In genomic region chrX:51215266-51215665, GRCh38 we compare ENCODE assay signal across 30 cellular contexts.
DNase-seq lines count a peak whose midpoint lies in the region; ATAC-seq, FAIRE-seq and TF ChIP-seq lines count a peak whose summit lies in the region.
"Had no signal": no experiment of that assay in that cellular context is flagged by ENCODE, and none has a peak within 500 bp of the region (broad histone marks: within the 10 kb centered on the region; RNA-seq: fewer than 3 reads in every experiment).

No MANE protein-coding gene starts in this region.

- H3K4me3 Mint-ChIP-seq in neural progenitor cell (no peak overlapping the region), HFFc6 (no peak overlapping the region)
- H3K4me3 Mint-ChIP-seq: T-helper 2 cell treated with Interferon-gamma antibody and Interleukin-4, amounts not matched to agents 5 μg/mL and 100 μg/mL, for 36 hours had no signal

- H3K27ac ChIP-seq in DND-41 (ENCODE audit: low read length) (no peak overlapping the region), K562 (ENCODE audit: extremely low read depth, low read depth, low read length) (no peak overlapping the region), neural progenitor cell (no peak overlapping the region), left ventricle myocardium inferior (replicated peaks) (no peak overlapping the region)
- H3K27ac ChIP-seq: Peyer's patch, SJSA1, stomach, transverse colon had no signal

- H3K4me3 ChIP-seq in DND-41 (ENCODE audit: low read depth in 1 of 2, low read length in 2 of 2) = no peak overlapping the region
- H3K4me3 ChIP-seq in K562 = no peak overlapping the region
- no peak overlapping the region for H3K4me3 ChIP-seq in neural progenitor cell
- H3K4me3 ChIP-seq in left ventricle myocardium inferior = no peak overlapping the region
- H3K4me3 ChIP-seq: Peyer's patch, SJSA1, stomach, transverse colon had no signal

- POLR2A ChIA-PET in K562 (lab: Yijun Ruan, JAX) = no interaction called here

- TF ChIP-seq CTCF in DND-41 (IDR thresholded peaks at IDR 0.05; ENCODE audit: borderline replicate concordance, extremely low read depth, low read length, poor library complexity, severe bottlenecking) (peak; percentile 9), K562 (IDR thresholded peaks at IDR 0.05 in 2 of 3, conservative IDR thresholded peaks at IDR 0.05 in 1 of 3; ENCODE audit: insufficient read depth in 2 of 3, low read depth in 1 of 3, low read length in 3 of 3) (0 out of 6 replicates have a peak, but pooled peaks of 2 of the 3 experiments have one; percentile 9 to 17), neural progenitor cell (IDR thresholded peaks at IDR 0.05) (peak; percentile 44), left ventricle myocardium inferior (IDR thresholded peaks at IDR 0.05; ENCODE audit: borderline replicate concordance) (no peak), HFFc6 (IDR thresholded peaks at IDR 0.05) (no peak)

- H3K9ac ChIP-seq in DND-41 (ENCODE audit: low read depth, low read length) (no peak overlapping the region), K562 (ENCODE audit: insufficient read depth in 1 of 2, low read depth in 2 of 2, low read length in 2 of 2) (no peak overlapping the region), neural progenitor cell (no peak overlapping the region)

- H3K79me2 ChIP-seq in DND-41 (ENCODE audit: insufficient read depth, low read length) (no peaks in the 10 kb centered on the region), K562 (ENCODE audit: control insufficient read depth, insufficient read depth, low read length) (no peaks in the 10 kb centered on the region), neural progenitor cell (ENCODE audit: low read depth) (no peaks in the 10 kb centered on the region)

- no peaks in the 10 kb centered on the region for H3K27me3 ChIP-seq in DND-41 (ENCODE audit: insufficient read depth, low read length, poor library complexity)
- H3K27me3 ChIP-seq in K562 (ENCODE audit: control insufficient read depth in 2 of 2, insufficient read depth in 2 of 2, low read length in 2 of 2) = no peaks in the 10 kb centered on the region
- H3K27me3 ChIP-seq in neural progenitor cell = no peaks in the 10 kb centered on the region
- no peaks in the 10 kb centered on the region for H3K27me3 ChIP-seq in left ventricle myocardium inferior (ENCODE audit: low read depth)
- H3K27me3 ChIP-seq: Peyer's patch, SJSA1, stomach, transverse colon had no signal

- H3F3A ChIP-seq in neural progenitor cell (ENCODE audit: low read depth) = no peaks in the 10 kb centered on the region

- no peaks in the 10 kb centered on the region for H3K4me1 Mint-ChIP-seq in neural progenitor cell
- no peaks in the 10 kb centered on the region for H3K4me1 Mint-ChIP-seq in HFFc6 (ENCODE audit: low read depth)

- H3K9me1 ChIP-seq in K562 (ENCODE audit: control insufficient read depth, insufficient read depth, low read length) = no peaks in the 10 kb centered on the region

- no peak for TF ChIP-seq POLR2A in K562 (conservative IDR thresholded peaks at IDR 0.05)

- no peak overlapping the region for H3K27ac Mint-ChIP-seq in neural progenitor cell
- H3K27ac Mint-ChIP-seq in HFFc6 = no peak overlapping the region
- H3K27ac Mint-ChIP-seq: T-helper 2 cell treated with Interferon-gamma antibody and Interleukin-4, amounts not matched to agents 5 μg/mL and 100 μg/mL, for 36 hours had no signal

- 0% methylated on average over 4 of the region's 4 CpGs for WGBS in K562 (ENCODE audit: insufficient coverage, low coverage, missing lambda C conversion rate)

- no peak for TF ChIP-seq RAD21 in K562 (CRISPR knock-in tag; conservative IDR thresholded peaks at IDR 0.05 in 1 of 2, IDR thresholded peaks at IDR 0.05 in 1 of 2)

- H4K20me1 ChIP-seq in DND-41 (ENCODE audit: insufficient read depth, low read length) = no peaks in the 10 kb centered on the region
- H4K20me1 ChIP-seq in K562 (replicated peaks; ENCODE audit: control insufficient read depth, insufficient read depth, low read length) = no peaks in the 10 kb centered on the region
- no peaks in the 10 kb centered on the region for H4K20me1 ChIP-seq in neural progenitor cell (ENCODE audit: low read depth)

- no TSS peak for BruUV-seq in K562 (replicated peaks; lab: Mats Ljungman, UMichigan)

- no peak for FAIRE-seq in K562 (lab: Jason Lieb, UNC)
- FAIRE-seq: G401.6, GM18507, kidney had no signal

- H3K27me3 Mint-ChIP-seq in neural progenitor cell (ENCODE audit: insufficient read depth, low read depth) (peaks cover 2% of the 10 kb centered on the region), HFFc6 (ENCODE audit: insufficient read depth) (no peaks in the 10 kb centered on the region; the same call in 1 of the 2 replicates)

- H2AFZ ChIP-seq in DND-41 (ENCODE audit: low read depth, low read length) (no peak overlapping the region), K562 (ENCODE audit: low read depth, low read length) (no peak overlapping the region), neural progenitor cell (replicated peaks) (no peak overlapping the region)

- CTCF ChIA-PET in K562 (lab: Yijun Ruan, JAX; ENCODE audit: low intra/inter-chr PET ratio) = no interaction called here

- H3K36me3 Mint-ChIP-seq in neural progenitor cell (no peaks in the 10 kb centered on the region), HFFc6 (ENCODE audit: low read depth) (no peaks in the 10 kb centered on the region)

- H3K4me2 ChIP-seq in DND-41 (ENCODE audit: insufficient read depth, low read length) (no peak overlapping the region), K562 (ENCODE audit: insufficient read depth, low read length) (no peak overlapping the region), neural progenitor cell (no peak overlapping the region)

- ATAC-seq in DND-41 (ENCODE audit: insufficient read depth, low read depth) = no peak
- no peak for ATAC-seq in K562
- ATAC-seq: esophagus mucosa had no signal

- no peaks in the 10 kb centered on the region for H3K4me1 ChIP-seq in DND-41 (ENCODE audit: insufficient read depth, low read length)
- no peaks in the 10 kb centered on the region for H3K4me1 ChIP-seq in K562 (replicated peaks in 1 of 2; ENCODE audit: control insufficient read depth in 2 of 2, insufficient read depth in 2 of 2, low read length in 2 of 2)
- H3K4me1 ChIP-seq in neural progenitor cell = no peaks in the 10 kb centered on the region
- no peaks in the 10 kb centered on the region for H3K4me1 ChIP-seq in left ventricle myocardium inferior
- H3K4me1 ChIP-seq: Peyer's patch, SJSA1, stomach, transverse colon had no signal

- DNase-seq in DND-41 = no peak
- peak; percentile 5 for DNase-seq in KBM-7
- DNase-seq in K562 (ENCODE audit: extremely low read depth in 1 of 4, low spot score in 3 of 4) = peak in 1 of 4 experiments; percentile 0
- DNase-seq in neural progenitor cell (ENCODE audit: low spot score) = peak; percentile 25
- no peak for DNase-seq in left ventricle myocardium inferior
- no peak for DNase-seq in NCI-H2107 treated with DMSO at 0.1 percent for 48 hours (lab: John Stamatoyannopoulos, UW; ENCODE audit: unreplicated experiment)
- DNase-seq in NCI-H345 treated with DMSO at 0.1 percent for 48 hours (lab: John Stamatoyannopoulos, UW; ENCODE audit: unreplicated experiment) = no peak
- no peak for DNase-seq in HFFc6
- DNase-seq: activated CD8-positive, alpha-beta memory T cell treated with anti-CD3 and anti-CD28 coated beads, Interleukin-2, amount 50 U/mL, for 48 hours; activated effector memory CD4-positive, alpha-beta T cell treated with anti-CD3 and anti-CD28 coated beads, Interleukin-2, amount 50 U/mL, for 16 hours; C1 segment of cervical spinal cord; effector memory CD4-positive, alpha-beta T cell; foreskin melanocyte; H7; hypothalamus; KG1; kidney; mammary epithelial cell; MV-4-11; NCI-H1694 treated with DMSO at 0.1 percent for 48 hours; NCI-H226; Peyer's patch; stimulated activated CD4-positive, alpha-beta T cell treated with anti-CD3 and anti-CD28 coated beads, Interleukin-12 subunit alpha, Interleukin-12 subunit beta, amount 100 ng/mL, for 4 hours; stomach; transverse colon had no signal

- no peaks in the 10 kb centered on the region for H3K9me3 ChIP-seq in DND-41 (ENCODE audit: insufficient read depth, low read length, severe bottlenecking)
- no peaks in the 10 kb centered on the region for H3K9me3 ChIP-seq in K562 (replicated peaks; ENCODE audit: control insufficient read depth, insufficient read depth, low read depth, low read length)
- H3K9me3 ChIP-seq in neural progenitor cell (ENCODE audit: low read depth) = peaks cover 9% of the 10 kb centered on the region
- no peaks in the 10 kb centered on the region for H3K9me3 ChIP-seq in left ventricle myocardium inferior (replicated peaks)
- H3K9me3 ChIP-seq: Peyer's patch, SJSA1, transverse colon had no signal

- in situ Hi-C loops in KBM-7 (cut with MboI; ENCODE audit: low pct_unique_long_range_greater_than_20kb, low sequenced_read_pairs) = no loop called here
- in situ Hi-C loops in K562 (cut with MboI) = no loop called here

- H3K9me3 Mint-ChIP-seq in neural progenitor cell (no peaks in the 10 kb centered on the region), HFFc6 (peaks cover 5% of the 10 kb centered on the region; the same call in 1 of the 2 replicates)
- H3K9me3 Mint-ChIP-seq: T-helper 2 cell treated with Interferon-gamma antibody and Interleukin-4, amounts not matched to agents 5 μg/mL and 100 μg/mL, for 36 hours had no signal

- H3K36me3 ChIP-seq in DND-41 (ENCODE audit: insufficient read depth, low read length) (no peaks in the 10 kb centered on the region), K562 (ENCODE audit: control insufficient read depth, insufficient read depth, low read length) (no peaks in the 10 kb centered on the region), neural progenitor cell (no peaks in the 10 kb centered on the region), left ventricle myocardium inferior (no peaks in the 10 kb centered on the region)
- H3K36me3 ChIP-seq: Peyer's patch, SJSA1, stomach, transverse colon had no signal

- no peak for TF ChIP-seq EP300 in K562 (IDR thresholded peaks at IDR 0.05; ENCODE audit: low read length)

- intact Hi-C loops in K562 (cut with micrococcal nuclease) = no loop called here
- intact Hi-C loops in left ventricle myocardium inferior (cut with micrococcal nuclease) = no loop called here

TF ChIP-seq in K562, 482 proteins besides CTCF, POLR2A, EP300 and RAD21:
- no peak for TF ChIP-seq RHOXF2B (CRISPR knock-in tag; conservative IDR thresholded peaks at IDR 0.05)
- TF ChIP-seq ZNF76 (CRISPR knock-in tag; IDR thresholded peaks at IDR 0.05; ENCODE audit: borderline replicate concordance) = no peak

Comparison
In these comparisons a context has a peak if more than half of its experiments do, and no peak if none do; other contexts are left out.
1. DNase-seq: peak in KBM-7 (single experiment) and neural progenitor cell (single experiment); none in DND-41 (single experiment), left ventricle myocardium inferior (single experiment), NCI-H2107 treated with DMSO at 0.1 percent for 48 hours (single experiment), NCI-H345 treated with DMSO at 0.1 percent for 48 hours (single experiment) and HFFc6 (single experiment).
2. CTCF ChIP-seq: peak in DND-41 (single experiment), K562 (2 of 3) and neural progenitor cell (single experiment); none in left ventricle myocardium inferior (single experiment) and HFFc6 (single experiment).